Comparison of ENCODE assay signal across 15 cellular contexts in genomic region chr1:19033926-19034680, GRCh38.
DNase-seq lines count a peak whose midpoint lies in the region; ATAC-seq and TF ChIP-seq lines count a peak whose summit lies in the region.
"Had no signal": no experiment of that assay in that cellular context is flagged by ENCODE, and none has a peak within 500 bp of the region (broad histone marks: within the 10 kb centered on the region; RNA-seq: fewer than 3 reads in every experiment).

No MANE protein-coding gene starts in this region.

- H3K36me3 Mint-ChIP-seq in natural killer cell treated with Interleukin-12 subunit alpha and Interleukin-12 subunit beta and Interleukin-15 and Interleukin-18, amount 100 ng/mL, for 72 hours = no peaks in the 10 kb centered on the region
- no peaks in the 10 kb centered on the region for H3K36me3 Mint-ChIP-seq in natural killer cell
- H3K36me3 Mint-ChIP-seq: activated naive CD4-positive, alpha-beta T cell treated with anti-CD3 and anti-CD28 coated beads, Interleukin-2, amount 50 U/mL, for 24 hours had no signal

- H3K27me3 Mint-ChIP-seq in natural killer cell treated with Interleukin-12 subunit alpha and Interleukin-12 subunit beta and Interleukin-15 and Interleukin-18, amount 100 ng/mL, for 72 hours = peaks cover 12 to 20% of the 10 kb centered on the region in 2 donors
- H3K27me3 Mint-ChIP-seq in natural killer cell (ENCODE audit: low read depth in 2 of 2) = peaks cover 8 to 9% of the 10 kb centered on the region in 2 donors
- H3K27me3 Mint-ChIP-seq: activated naive CD4-positive, alpha-beta T cell treated with anti-CD3 and anti-CD28 coated beads, Interleukin-2, amount 50 U/mL, for 24 hours had no signal

- no peak for ATAC-seq in natural killer cell treated with Interleukin-12 subunit alpha and Interleukin-12 subunit beta and Interleukin-15 and Interleukin-18, amount 100 ng/mL, for 72 hours
- no peak for ATAC-seq in natural killer cell
- no peak for ATAC-seq in GM21786 (IDR thresholded peaks at IDR 0.05; ENCODE audit: unreplicated experiment)
- no peak for ATAC-seq in HG03521 (IDR thresholded peaks at IDR 0.05; ENCODE audit: unreplicated experiment)
- ATAC-seq in GM21529 (IDR thresholded peaks at IDR 0.05; ENCODE audit: unreplicated experiment) = no peak
- ATAC-seq: Panc1 had no signal

- intact Hi-C loops in natural killer cell (cut with micrococcal nuclease) = no loop called here

- H3K27ac Mint-ChIP-seq in natural killer cell treated with Interleukin-12 subunit alpha and Interleukin-12 subunit beta and Interleukin-15 and Interleukin-18, amount 100 ng/mL, for 72 hours = no peak overlapping the region
- no peak overlapping the region for H3K27ac Mint-ChIP-seq in natural killer cell
- H3K27ac Mint-ChIP-seq: activated naive CD4-positive, alpha-beta T cell treated with anti-CD3 and anti-CD28 coated beads, Interleukin-2, amount 50 U/mL, for 24 hours had no signal

- H3K4me1 Mint-ChIP-seq in natural killer cell treated with Interleukin-12 subunit alpha and Interleukin-12 subunit beta and Interleukin-15 and Interleukin-18, amount 100 ng/mL, for 72 hours (ENCODE audit: low read depth in 2 of 2) = no peaks in the 10 kb centered on the region
- H3K4me1 Mint-ChIP-seq in natural killer cell = no peaks in the 10 kb centered on the region
- H3K4me1 Mint-ChIP-seq: activated naive CD4-positive, alpha-beta T cell treated with anti-CD3 and anti-CD28 coated beads, Interleukin-2, amount 50 U/mL, for 24 hours had no signal

- TF ChIP-seq CTCF in natural killer cell (IDR thresholded peaks at IDR 0.05) = no peak

- DNase-seq in natural killer cell treated with Interleukin-12 subunit alpha and Interleukin-12 subunit beta and Interleukin-15 and Interleukin-18, amount 100 ng/mL, for 72 hours (ENCODE audit: low spot score) = peak; percentile 51
- DNase-seq in natural killer cell (no peak), T1000 (lab: John Stamatoyannopoulos, UW) (peak; percentile 47), islet precursor cell (peak; percentile 94)
- no peak for DNase-seq in activated CD4-positive, CD25-positive, alpha-beta regulatory T cell (lab: John Stamatoyannopoulos, UW)
- DNase-seq: DND-41, left cardiac atrium, MM.1S, NCI-H345, T-helper 2 cell had no signal

- no peak overlapping the region for H3K4me3 Mint-ChIP-seq in natural killer cell treated with Interleukin-12 subunit alpha and Interleukin-12 subunit beta and Interleukin-15 and Interleukin-18, amount 100 ng/mL, for 72 hours
- H3K4me3 Mint-ChIP-seq in natural killer cell = no peak overlapping the region
- H3K4me3 Mint-ChIP-seq: activated naive CD4-positive, alpha-beta T cell treated with anti-CD3 and anti-CD28 coated beads, Interleukin-2, amount 50 U/mL, for 24 hours had no signal

- H3K9me3 Mint-ChIP-seq in natural killer cell treated with Interleukin-12 subunit alpha and Interleukin-12 subunit beta and Interleukin-15 and Interleukin-18, amount 100 ng/mL, for 72 hours = no peaks in the 10 kb centered on the region
- no peaks in the 10 kb centered on the region for H3K9me3 Mint-ChIP-seq in natural killer cell
- H3K9me3 Mint-ChIP-seq: activated naive CD4-positive, alpha-beta T cell treated with anti-CD3 and anti-CD28 coated beads, Interleukin-2, amount 50 U/mL, for 24 hours had no signal

Comparison
In these comparisons a context has a peak if more than half of its experiments do, and no peak if none do; other contexts are left out.
1. DNase-seq: peak in natural killer cell treated with Interleukin-12 subunit alpha and Interleukin-12 subunit beta and Interleukin-15 and Interleukin-18, amount 100 ng/mL, for 72 hours (single experiment), T1000 (single experiment) and islet precursor cell (single experiment); none in natural killer cell (single experiment) and activated CD4-positive, CD25-positive, alpha-beta regulatory T cell (0 of 4).